In genomic region chr6:73747293-73747692, GRCh38 we compare ENCODE assay signal across 10 cellular contexts. TPM values are rescaled to one million over a fixed set of nuclear protein-coding genes. Genes with fewer than 3 reads are reported as not detected.
DNase-seq lines count a peak whose midpoint lies in the region; ATAC-seq and TF ChIP-seq lines count a peak whose summit lies in the region.
"Had no signal": no experiment of that assay in that cellular context is flagged by ENCODE, and none has a peak within 500 bp of the region (broad histone marks: within the 10 kb centered on the region; RNA-seq: fewer than 3 reads in every experiment).

No MANE protein-coding gene starts in this region.

- H3K27ac ChIP-seq in effector memory CD4-positive, alpha-beta T cell (ENCODE audit: insufficient read depth, low read length, poor library complexity, severe bottlenecking), result no peak overlapping the region

- no peaks in the 10 kb centered on the region for H3K4me1 Mint-ChIP-seq in mesothelial cell of epicardium

- H3K36me3 Mint-ChIP-seq in mesothelial cell of epicardium, result no peaks in the 10 kb centered on the region
- H3K36me3 Mint-ChIP-seq: activated CD4-positive, alpha-beta memory T cell treated with anti-CD3 and anti-CD28 coated beads for 36 hours had no signal

- H3K27me3 Mint-ChIP-seq in mesothelial cell of epicardium (ENCODE audit: low read depth), result no peaks in the 10 kb centered on the region
- H3K27me3 Mint-ChIP-seq: activated CD4-positive, alpha-beta memory T cell treated with anti-CD3 and anti-CD28 coated beads for 36 hours had no signal

- no peak for DNase-seq in effector memory CD4-positive, alpha-beta T cell
- DNase-seq in cortex of kidney (lab: John Stamatoyannopoulos, UW) (no peak), hippocampal formation (lab: John Stamatoyannopoulos, UW) (no peak), occipital lobe (lab: John Stamatoyannopoulos, UW) (no peak), mesothelial cell of epicardium (ENCODE audit: low spot score in 2 of 2, unreplicated experiment in 2 of 2) (no peak)
- DNase-seq: activated CD4-positive, alpha-beta memory T cell treated with anti-CD3 and anti-CD28 coated beads for 36 hours; NCI-H187 had no signal

- H3K4me1 ChIP-seq in effector memory CD4-positive, alpha-beta T cell (ENCODE audit: control insufficient read depth, insufficient read depth, low read length, poor library complexity, severe bottlenecking), result no peaks in the 10 kb centered on the region

- no peaks in the 10 kb centered on the region for H3K36me3 ChIP-seq in effector memory CD4-positive, alpha-beta T cell (ENCODE audit: control insufficient read depth, insufficient read depth, low read length)

- ATAC-seq in GM18499 (IDR thresholded peaks at IDR 0.05; ENCODE audit: insufficient read depth, unreplicated experiment), result peak; percentile 100
- ATAC-seq in GM21390 (IDR thresholded peaks at IDR 0.05; ENCODE audit: unreplicated experiment), result peak; percentile 99
- peak; percentile 100 for ATAC-seq in HG03378 (IDR thresholded peaks at IDR 0.05; ENCODE audit: unreplicated experiment)

- no peaks in the 10 kb centered on the region for H3K9me3 ChIP-seq in effector memory CD4-positive, alpha-beta T cell (ENCODE audit: control insufficient read depth, low read length)

- H3K27me3 ChIP-seq in effector memory CD4-positive, alpha-beta T cell (replicated peaks; ENCODE audit: control insufficient read depth, insufficient read depth, low read length, poor library complexity, severe bottlenecking), result no peaks in the 10 kb centered on the region

- no peaks in the 10 kb centered on the region for H3K9me3 Mint-ChIP-seq in mesothelial cell of epicardium
- H3K9me3 Mint-ChIP-seq: activated CD4-positive, alpha-beta memory T cell treated with anti-CD3 and anti-CD28 coated beads for 36 hours had no signal

- H3K27ac Mint-ChIP-seq in mesothelial cell of epicardium, result no peak overlapping the region
- H3K27ac Mint-ChIP-seq: activated CD4-positive, alpha-beta memory T cell treated with anti-CD3 and anti-CD28 coated beads for 36 hours had no signal

- peak overlapping the region; percentile 16 for H3K4me3 ChIP-seq in effector memory CD4-positive, alpha-beta T cell (ENCODE audit: insufficient read depth, low read depth, low read length, poor library complexity, severe bottlenecking)

- no peak for TF ChIP-seq CTCF in mesothelial cell of epicardium (IDR thresholded peaks at IDR 0.05; ENCODE audit: unreplicated experiment)

- no peak overlapping the region for H3K4me3 Mint-ChIP-seq in mesothelial cell of epicardium
- H3K4me3 Mint-ChIP-seq: activated CD4-positive, alpha-beta memory T cell treated with anti-CD3 and anti-CD28 coated beads for 36 hours had no signal

RNA-seq across cellular contexts. Expression of gene CD109, which starts 51.3 kb away (rescaled TPM):
- 1.6 TPM for total RNA-seq in occipital lobe
- 3.7 to 4.3 TPM (median 3.8 TPM) in 3 replicates for total RNA-seq in mesothelial cell of epicardium
